Comparison of ENCODE assay signal across 2 cellular contexts in the genomic region with DNA sequence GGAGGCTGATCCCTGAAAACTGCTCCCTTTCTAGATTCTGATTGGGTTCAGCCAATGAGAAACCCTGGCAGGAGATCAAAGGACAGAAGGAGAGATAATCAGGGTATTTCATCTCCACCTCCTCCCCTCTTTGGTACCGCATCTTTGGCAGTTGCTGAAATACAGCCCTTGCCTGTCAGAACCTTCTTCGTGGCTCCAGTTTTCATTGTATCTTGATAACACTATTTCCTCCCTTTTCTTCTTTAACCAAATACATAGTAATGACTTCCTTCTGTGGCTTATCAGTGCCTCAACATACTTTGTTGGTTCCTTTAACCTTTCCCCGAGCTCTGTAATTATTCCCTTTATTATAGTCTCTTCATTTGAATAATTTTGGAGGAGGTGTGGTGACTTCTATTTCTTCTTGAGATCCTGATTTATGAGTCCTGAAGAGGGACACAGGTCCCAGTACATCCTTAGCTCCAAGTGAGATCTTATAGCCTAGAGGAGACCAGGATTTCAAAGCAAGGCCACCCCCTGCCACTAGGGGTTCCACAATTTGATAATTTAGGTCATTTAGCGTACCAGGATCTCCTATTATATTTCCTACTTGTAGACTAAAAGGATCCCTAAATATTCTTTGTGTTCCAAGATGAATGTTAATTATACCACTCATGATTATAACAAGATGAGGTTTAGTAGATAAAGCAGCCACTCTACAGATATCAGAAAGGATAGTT.
TF ChIP-seq lines count a peak whose summit lies in the region.

No MANE protein-coding gene starts in this region.

TF ChIP-seq in GM23338, 12 proteins besides CTCF, POLR2A, EP300 and RAD21 (continues in another document):
- TF ChIP-seq, protein P1, sequence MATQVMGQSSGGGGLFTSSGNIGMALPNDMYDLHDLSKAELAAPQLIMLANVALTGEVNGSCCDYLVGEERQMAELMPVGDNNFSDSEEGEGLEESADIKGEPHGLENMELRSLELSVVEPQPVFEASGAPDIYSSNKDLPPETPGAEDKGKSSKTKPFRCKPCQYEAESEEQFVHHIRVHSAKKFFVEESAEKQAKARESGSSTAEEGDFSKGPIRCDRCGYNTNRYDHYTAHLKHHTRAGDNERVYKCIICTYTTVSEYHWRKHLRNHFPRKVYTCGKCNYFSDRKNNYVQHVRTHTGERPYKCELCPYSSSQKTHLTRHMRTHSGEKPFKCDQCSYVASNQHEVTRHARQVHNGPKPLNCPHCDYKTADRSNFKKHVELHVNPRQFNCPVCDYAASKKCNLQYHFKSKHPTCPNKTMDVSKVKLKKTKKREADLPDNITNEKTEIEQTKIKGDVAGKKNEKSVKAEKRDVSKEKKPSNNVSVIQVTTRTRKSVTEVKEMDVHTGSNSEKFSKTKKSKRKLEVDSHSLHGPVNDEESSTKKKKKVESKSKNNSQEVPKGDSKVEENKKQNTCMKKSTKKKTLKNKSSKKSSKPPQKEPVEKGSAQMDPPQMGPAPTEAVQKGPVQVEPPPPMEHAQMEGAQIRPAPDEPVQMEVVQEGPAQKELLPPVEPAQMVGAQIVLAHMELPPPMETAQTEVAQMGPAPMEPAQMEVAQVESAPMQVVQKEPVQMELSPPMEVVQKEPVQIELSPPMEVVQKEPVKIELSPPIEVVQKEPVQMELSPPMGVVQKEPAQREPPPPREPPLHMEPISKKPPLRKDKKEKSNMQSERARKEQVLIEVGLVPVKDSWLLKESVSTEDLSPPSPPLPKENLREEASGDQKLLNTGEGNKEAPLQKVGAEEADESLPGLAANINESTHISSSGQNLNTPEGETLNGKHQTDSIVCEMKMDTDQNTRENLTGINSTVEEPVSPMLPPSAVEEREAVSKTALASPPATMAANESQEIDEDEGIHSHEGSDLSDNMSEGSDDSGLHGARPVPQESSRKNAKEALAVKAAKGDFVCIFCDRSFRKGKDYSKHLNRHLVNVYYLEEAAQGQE (IDR thresholded peaks at IDR 0.05; ENCODE audit: unreplicated experiment), result no peak
- no peak for TF ChIP-seq ETS1 (IDR thresholded peaks at IDR 0.05)
- TF ChIP-seq POLR2AphosphoS5 (IDR thresholded peaks at IDR 0.05; ENCODE audit: low read depth), result no peak
- TF ChIP-seq ZNF114 (CRISPR knock-in tag; IDR thresholded peaks at IDR 0.05), result no peak
- TF ChIP-seq ZNF462 (CRISPR knock-in tag; IDR thresholded peaks at IDR 0.05), result no peak
- no peak for TF ChIP-seq JUNB (IDR thresholded peaks at IDR 0.05; ENCODE audit: unreplicated experiment)
- TF ChIP-seq STAT1 (IDR thresholded peaks at IDR 0.05; ENCODE audit: unreplicated experiment), result no peak
- TF ChIP-seq ZNF331 (CRISPR knock-in tag; IDR thresholded peaks at IDR 0.05; ENCODE audit: low read depth), result no peak

TF ChIP-seq in SK-N-SH treated with all-trans-retinoic acid at 6 μM for 48 hours, 23 proteins besides CTCF, POLR2A, EP300 and RAD21 (continued from another document):
- no peak for TF ChIP-seq PATZ1 (CRISPR knock-in tag; IDR thresholded peaks at IDR 0.05; ENCODE audit: borderline replicate concordance)
